1 cellular context compared by ENCODE assay signal in the genomic region with DNA sequence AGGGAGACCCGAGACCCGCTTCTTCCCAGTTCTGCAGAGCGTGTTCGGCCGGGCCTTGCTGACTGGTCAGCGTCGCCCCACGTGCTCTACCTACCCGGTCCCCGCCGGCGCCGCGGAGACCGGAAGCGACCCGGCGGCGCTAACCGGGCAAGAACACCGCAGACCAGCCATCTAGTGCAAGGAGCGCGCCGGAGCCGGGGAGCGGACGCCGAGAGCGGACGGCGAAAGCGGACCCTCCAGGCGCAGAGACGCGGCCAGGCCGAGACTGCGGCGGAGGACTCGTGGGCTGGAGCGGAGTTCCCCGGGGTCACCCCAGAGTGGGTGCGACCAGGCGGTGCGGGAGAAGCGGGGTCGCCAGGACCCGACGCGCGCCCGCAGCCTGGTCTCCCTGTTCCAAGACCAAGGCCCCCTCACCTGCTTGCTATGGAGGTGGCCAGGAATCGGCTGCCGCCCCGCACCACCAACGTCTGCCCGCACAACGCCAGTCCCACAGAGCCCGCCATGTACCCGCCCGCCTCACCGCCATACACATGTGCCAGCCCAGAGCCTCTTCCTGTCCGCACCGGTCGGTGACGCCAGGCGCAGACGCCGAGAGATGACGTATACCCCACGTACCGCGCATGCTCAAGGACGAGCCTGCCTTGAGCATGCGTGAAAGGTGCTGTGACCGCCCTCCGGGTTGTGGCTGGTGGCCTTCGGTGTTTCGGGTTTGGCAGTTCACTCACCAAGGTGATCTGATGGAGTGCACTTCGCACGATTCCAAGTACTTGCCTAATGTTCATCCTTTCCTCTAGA.
TF ChIP-seq lines count a peak whose summit lies in the region.

A gene with protein sequence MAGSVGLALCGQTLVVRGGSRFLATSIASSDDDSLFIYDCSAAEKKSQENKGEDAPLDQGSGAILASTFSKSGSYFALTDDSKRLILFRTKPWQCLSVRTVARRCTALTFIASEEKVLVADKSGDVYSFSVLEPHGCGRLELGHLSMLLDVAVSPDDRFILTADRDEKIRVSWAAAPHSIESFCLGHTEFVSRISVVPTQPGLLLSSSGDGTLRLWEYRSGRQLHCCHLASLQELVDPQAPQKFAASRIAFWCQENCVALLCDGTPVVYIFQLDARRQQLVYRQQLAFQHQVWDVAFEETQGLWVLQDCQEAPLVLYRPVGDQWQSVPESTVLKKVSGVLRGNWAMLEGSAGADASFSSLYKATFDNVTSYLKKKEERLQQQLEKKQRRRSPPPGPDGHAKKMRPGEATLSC (minus strand): TSS at position 547 of the 795 bp plus-strand sequence. CDS start 44 bp downstream, at position 503.

TF ChIP-seq in HepG2, 621 proteins besides CTCF, POLR2A, EP300 and RAD21 (continued from another document and continues in another):
- TF ChIP-seq, protein P1, sequence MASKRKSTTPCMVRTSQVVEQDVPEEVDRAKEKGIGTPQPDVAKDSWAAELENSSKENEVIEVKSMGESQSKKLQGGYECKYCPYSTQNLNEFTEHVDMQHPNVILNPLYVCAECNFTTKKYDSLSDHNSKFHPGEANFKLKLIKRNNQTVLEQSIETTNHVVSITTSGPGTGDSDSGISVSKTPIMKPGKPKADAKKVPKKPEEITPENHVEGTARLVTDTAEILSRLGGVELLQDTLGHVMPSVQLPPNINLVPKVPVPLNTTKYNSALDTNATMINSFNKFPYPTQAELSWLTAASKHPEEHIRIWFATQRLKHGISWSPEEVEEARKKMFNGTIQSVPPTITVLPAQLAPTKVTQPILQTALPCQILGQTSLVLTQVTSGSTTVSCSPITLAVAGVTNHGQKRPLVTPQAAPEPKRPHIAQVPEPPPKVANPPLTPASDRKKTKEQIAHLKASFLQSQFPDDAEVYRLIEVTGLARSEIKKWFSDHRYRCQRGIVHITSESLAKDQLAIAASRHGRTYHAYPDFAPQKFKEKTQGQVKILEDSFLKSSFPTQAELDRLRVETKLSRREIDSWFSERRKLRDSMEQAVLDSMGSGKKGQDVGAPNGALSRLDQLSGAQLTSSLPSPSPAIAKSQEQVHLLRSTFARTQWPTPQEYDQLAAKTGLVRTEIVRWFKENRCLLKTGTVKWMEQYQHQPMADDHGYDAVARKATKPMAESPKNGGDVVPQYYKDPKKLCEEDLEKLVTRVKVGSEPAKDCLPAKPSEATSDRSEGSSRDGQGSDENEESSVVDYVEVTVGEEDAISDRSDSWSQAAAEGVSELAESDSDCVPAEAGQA (IDR thresholded peaks at IDR 0.05; ENCODE audit: low read depth) = peak; percentile 72; the same call in 1 of the 2 replicates
- TF ChIP-seq, protein P1 (CRISPR knock-in tag; IDR thresholded peaks at IDR 0.05; ENCODE audit: borderline replicate concordance) = no peak
- TF ChIP-seq ZNF251 (CRISPR knock-in tag; IDR thresholded peaks at IDR 0.05) (no peak), ZKSCAN5 (CRISPR knock-in tag; IDR thresholded peaks at IDR 0.05) (no peak), EEA1 (CRISPR knock-in tag; IDR thresholded peaks at IDR 0.05; ENCODE audit: borderline replicate concordance) (peak; percentile 56; the same call in 1 of the 2 replicates), ARID2 (CRISPR knock-in tag; IDR thresholded peaks at IDR 0.05; ENCODE audit: borderline replicate concordance) (0 out of 2 replicates have a peak, but pooled peaks have one; percentile 0), KMT2B (CRISPR knock-in tag; IDR thresholded peaks at IDR 0.05) (peak; percentile 89), HCFC1 (IDR thresholded peaks at IDR 0.05; ENCODE audit: low read depth, low read length) (peak; percentile 78), ZBTB42 (CRISPR knock-in tag; IDR thresholded peaks at IDR 0.05) (peak; percentile 41; the same call in 1 of the 2 replicates), ATF7 (IDR thresholded peaks at IDR 0.05) (peak; percentile 86), ATF7 (CRISPR knock-in tag; IDR thresholded peaks at IDR 0.05) (peak; percentile 75; the same call in 1 of the 2 replicates), ATF1 (CRISPR knock-in tag; IDR thresholded peaks at IDR 0.05) (peak; percentile 99), NFYB (CRISPR knock-in tag; IDR thresholded peaks at IDR 0.05) (peak; percentile 86), ZNF883 (CRISPR knock-in tag; IDR thresholded peaks at IDR 0.05; ENCODE audit: not compliant biosample characterization) (peak; percentile 20), NR2C2 (CRISPR knock-in tag; IDR thresholded peaks at IDR 0.05; ENCODE audit: borderline replicate concordance) (peak; percentile 80), NCOR1 (IDR thresholded peaks at IDR 0.05; ENCODE audit: borderline replicate concordance, low read length) (no peak; the same call in 1 of the 2 replicates), TAF1 (CRISPR knock-in tag; IDR thresholded peaks at IDR 0.05) (peak; percentile 94), SRSF4 (IDR thresholded peaks at IDR 0.05; ENCODE audit: low read depth, low read length, poor library complexity, severe bottlenecking) (no peak), ZNF749 (CRISPR knock-in tag; IDR thresholded peaks at IDR 0.05; ENCODE audit: borderline replicate concordance) (peak; percentile 51; the same call in 1 of the 2 replicates), CBFB (CRISPR knock-in tag; IDR thresholded peaks at IDR 0.05) (peak; percentile 47; the same call in 1 of the 2 replicates), ZNF34 (CRISPR knock-in tag; IDR thresholded peaks at IDR 0.05; ENCODE audit: borderline replicate concordance) (no peak), ZNF772 (CRISPR knock-in tag; IDR thresholded peaks at IDR 0.05) (peak; percentile 66), IRX3 (CRISPR knock-in tag; IDR thresholded peaks at IDR 0.05; ENCODE audit: borderline replicate concordance, low read depth) (no peak)
- TF ChIP-seq, protein P2, sequence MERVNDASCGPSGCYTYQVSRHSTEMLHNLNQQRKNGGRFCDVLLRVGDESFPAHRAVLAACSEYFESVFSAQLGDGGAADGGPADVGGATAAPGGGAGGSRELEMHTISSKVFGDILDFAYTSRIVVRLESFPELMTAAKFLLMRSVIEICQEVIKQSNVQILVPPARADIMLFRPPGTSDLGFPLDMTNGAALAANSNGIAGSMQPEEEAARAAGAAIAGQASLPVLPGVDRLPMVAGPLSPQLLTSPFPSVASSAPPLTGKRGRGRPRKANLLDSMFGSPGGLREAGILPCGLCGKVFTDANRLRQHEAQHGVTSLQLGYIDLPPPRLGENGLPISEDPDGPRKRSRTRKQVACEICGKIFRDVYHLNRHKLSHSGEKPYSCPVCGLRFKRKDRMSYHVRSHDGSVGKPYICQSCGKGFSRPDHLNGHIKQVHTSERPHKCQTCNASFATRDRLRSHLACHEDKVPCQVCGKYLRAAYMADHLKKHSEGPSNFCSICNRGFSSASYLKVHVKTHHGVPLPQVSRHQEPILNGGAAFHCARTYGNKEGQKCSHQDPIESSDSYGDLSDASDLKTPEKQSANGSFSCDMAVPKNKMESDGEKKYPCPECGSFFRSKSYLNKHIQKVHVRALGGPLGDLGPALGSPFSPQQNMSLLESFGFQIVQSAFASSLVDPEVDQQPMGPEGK (CRISPR knock-in tag; IDR thresholded peaks at IDR 0.05) = 0 out of 2 replicates have a peak, but pooled peaks have one; percentile 23
- TF ChIP-seq, protein P3, sequence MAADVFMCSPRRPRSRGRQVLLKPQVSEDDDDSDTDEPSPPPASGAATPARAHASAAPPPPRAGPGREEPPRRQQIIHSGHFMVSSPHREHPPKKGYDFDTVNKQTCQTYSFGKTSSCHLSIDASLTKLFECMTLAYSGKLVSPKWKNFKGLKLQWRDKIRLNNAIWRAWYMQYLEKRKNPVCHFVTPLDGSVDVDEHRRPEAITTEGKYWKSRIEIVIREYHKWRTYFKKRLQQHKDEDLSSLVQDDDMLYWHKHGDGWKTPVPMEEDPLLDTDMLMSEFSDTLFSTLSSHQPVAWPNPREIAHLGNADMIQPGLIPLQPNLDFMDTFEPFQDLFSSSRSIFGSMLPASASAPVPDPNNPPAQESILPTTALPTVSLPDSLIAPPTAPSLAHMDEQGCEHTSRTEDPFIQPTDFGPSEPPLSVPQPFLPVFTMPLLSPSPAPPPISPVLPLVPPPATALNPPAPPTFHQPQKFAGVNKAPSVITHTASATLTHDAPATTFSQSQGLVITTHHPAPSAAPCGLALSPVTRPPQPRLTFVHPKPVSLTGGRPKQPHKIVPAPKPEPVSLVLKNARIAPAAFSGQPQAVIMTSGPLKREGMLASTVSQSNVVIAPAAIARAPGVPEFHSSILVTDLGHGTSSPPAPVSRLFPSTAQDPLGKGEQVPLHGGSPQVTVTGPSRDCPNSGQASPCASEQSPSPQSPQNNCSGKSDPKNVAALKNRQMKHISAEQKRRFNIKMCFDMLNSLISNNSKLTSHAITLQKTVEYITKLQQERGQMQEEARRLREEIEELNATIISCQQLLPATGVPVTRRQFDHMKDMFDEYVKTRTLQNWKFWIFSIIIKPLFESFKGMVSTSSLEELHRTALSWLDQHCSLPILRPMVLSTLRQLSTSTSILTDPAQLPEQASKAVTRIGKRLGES (CRISPR knock-in tag; IDR thresholded peaks at IDR 0.05; ENCODE audit: borderline replicate concordance) = peak; percentile 60; the same call in 1 of the 2 replicates
- TF ChIP-seq, protein P4, sequence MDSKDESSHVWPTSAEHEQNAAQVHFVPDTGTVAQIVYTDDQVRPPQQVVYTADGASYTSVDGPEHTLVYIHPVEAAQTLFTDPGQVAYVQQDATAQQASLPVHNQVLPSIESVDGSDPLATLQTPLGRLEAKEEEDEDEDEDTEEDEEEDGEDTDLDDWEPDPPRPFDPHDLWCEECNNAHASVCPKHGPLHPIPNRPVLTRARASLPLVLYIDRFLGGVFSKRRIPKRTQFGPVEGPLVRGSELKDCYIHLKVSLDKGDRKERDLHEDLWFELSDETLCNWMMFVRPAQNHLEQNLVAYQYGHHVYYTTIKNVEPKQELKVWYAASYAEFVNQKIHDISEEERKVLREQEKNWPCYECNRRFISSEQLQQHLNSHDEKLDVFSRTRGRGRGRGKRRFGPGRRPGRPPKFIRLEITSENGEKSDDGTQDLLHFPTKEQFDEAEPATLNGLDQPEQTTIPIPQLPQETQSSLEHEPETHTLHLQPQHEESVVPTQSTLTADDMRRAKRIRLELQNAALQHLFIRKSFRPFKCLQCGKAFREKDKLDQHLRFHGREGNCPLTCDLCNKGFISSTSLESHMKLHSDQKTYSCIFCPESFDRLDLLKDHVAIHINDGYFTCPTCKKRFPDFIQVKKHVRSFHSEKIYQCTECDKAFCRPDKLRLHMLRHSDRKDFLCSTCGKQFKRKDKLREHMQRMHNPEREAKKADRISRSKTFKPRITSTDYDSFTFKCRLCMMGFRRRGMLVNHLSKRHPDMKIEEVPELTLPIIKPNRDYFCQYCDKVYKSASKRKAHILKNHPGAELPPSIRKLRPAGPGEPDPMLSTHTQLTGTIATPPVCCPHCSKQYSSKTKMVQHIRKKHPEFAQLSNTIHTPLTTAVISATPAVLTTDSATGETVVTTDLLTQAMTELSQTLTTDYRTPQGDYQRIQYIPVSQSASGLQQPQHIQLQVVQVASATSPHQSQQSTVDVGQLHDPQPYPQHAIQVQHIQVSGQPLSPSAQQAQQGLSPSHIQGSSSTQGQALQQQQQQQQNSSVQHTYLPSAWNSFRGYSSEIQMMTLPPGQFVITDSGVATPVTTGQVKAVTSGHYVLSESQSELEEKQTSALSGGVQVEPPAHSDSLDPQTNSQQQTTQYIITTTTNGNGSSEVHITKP (CRISPR knock-in tag; IDR thresholded peaks at IDR 0.05; ENCODE audit: low read depth) = peak; percentile 94
- TF ChIP-seq, protein P5, sequence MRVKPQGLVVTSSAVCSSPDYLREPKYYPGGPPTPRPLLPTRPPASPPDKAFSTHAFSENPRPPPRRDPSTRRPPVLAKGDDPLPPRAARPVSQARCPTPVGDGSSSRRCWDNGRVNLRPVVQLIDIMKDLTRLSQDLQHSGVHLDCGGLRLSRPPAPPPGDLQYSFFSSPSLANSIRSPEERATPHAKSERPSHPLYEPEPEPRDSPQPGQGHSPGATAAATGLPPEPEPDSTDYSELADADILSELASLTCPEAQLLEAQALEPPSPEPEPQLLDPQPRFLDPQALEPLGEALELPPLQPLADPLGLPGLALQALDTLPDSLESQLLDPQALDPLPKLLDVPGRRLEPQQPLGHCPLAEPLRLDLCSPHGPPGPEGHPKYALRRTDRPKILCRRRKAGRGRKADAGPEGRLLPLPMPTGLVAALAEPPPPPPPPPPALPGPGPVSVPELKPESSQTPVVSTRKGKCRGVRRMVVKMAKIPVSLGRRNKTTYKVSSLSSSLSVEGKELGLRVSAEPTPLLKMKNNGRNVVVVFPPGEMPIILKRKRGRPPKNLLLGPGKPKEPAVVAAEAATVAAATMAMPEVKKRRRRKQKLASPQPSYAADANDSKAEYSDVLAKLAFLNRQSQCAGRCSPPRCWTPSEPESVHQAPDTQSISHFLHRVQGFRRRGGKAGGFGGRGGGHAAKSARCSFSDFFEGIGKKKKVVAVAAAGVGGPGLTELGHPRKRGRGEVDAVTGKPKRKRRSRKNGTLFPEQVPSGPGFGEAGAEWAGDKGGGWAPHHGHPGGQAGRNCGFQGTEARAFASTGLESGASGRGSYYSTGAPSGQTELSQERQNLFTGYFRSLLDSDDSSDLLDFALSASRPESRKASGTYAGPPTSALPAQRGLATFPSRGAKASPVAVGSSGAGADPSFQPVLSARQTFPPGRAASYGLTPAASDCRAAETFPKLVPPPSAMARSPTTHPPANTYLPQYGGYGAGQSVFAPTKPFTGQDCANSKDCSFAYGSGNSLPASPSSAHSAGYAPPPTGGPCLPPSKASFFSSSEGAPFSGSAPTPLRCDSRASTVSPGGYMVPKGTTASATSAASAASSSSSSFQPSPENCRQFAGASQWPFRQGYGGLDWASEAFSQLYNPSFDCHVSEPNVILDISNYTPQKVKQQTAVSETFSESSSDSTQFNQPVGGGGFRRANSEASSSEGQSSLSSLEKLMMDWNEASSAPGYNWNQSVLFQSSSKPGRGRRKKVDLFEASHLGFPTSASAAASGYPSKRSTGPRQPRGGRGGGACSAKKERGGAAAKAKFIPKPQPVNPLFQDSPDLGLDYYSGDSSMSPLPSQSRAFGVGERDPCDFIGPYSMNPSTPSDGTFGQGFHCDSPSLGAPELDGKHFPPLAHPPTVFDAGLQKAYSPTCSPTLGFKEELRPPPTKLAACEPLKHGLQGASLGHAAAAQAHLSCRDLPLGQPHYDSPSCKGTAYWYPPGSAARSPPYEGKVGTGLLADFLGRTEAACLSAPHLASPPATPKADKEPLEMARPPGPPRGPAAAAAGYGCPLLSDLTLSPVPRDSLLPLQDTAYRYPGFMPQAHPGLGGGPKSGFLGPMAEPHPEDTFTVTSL (CRISPR knock-in tag; IDR thresholded peaks at IDR 0.05; ENCODE audit: borderline replicate concordance) = no peak
